ENCODE assay signal across 1 cellular context in genomic region chr1:92851729-92852128, GRCh38.
A peak's percentile ranks its signal among the peaks of the same experiment; 100 is the strongest.
TF ChIP-seq lines count a peak whose summit lies in the region.

No MANE protein-coding gene starts in this region.

TF ChIP-seq in K562, 482 proteins besides CTCF, POLR2A, EP300 and RAD21:
- peak; percentile 71 for TF ChIP-seq NFIC (IDR thresholded peaks at IDR 0.05)
- 0 out of 2 replicates have a peak, but pooled peaks have one; percentile 20 for TF ChIP-seq THRB (CRISPR knock-in tag; conservative IDR thresholded peaks at IDR 0.05)
- 0 out of 2 replicates have a peak, but pooled peaks have one; percentile 18 for TF ChIP-seq E2F5 (CRISPR knock-in tag; IDR thresholded peaks at IDR 0.05)
- TF ChIP-seq, protein P1, sequence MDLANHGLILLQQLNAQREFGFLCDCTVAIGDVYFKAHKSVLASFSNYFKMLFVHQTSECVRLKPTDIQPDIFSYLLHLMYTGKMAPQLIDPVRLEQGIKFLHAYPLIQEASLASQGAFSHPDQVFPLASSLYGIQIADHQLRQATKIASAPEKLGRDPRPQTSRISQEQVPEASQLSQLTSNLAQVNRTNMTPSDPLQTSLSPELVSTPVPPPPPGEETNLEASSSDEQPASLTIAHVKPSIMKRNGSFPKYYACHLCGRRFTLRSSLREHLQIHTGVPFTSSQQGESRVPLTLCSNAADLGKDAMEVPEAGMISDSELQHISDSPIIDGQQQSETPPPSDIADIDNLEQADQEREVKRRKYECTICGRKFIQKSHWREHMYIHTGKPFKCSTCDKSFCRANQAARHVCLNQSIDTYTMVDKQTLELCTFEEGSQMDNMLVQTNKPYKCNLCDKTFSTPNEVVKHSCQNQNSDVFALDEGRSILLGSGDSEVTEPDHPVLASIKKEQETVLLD (IDR thresholded peaks at IDR 0.05): no peak
- TF ChIP-seq ZNF282 (CRISPR knock-in tag; IDR thresholded peaks at IDR 0.05): no peak
- TF ChIP-seq FOXA3 (CRISPR knock-in tag; conservative IDR thresholded peaks at IDR 0.05 in 1 of 2, IDR thresholded peaks at IDR 0.05 in 1 of 2): peak in 1 of 2 experiments; percentile 75; a peak in 2 of 4 replicates
- peak; percentile 31; the same call in 1 of the 2 replicates for TF ChIP-seq TEAD4 (IDR thresholded peaks at IDR 0.05; ENCODE audit: low read length)
- no peak for TF ChIP-seq TEAD4 (CRISPR knock-in tag; IDR thresholded peaks at IDR 0.05; ENCODE audit: borderline replicate concordance)
- TF ChIP-seq ZNF407 (IDR thresholded peaks at IDR 0.05; ENCODE audit: low read depth): peak; percentile 73
- no peak for TF ChIP-seq SNAPC5 (CRISPR knock-in tag; IDR thresholded peaks at IDR 0.05)
